ENCODE assay signal across 9 cellular contexts in genomic region chr19:41050426-41050825, GRCh38. TPM values are rescaled to one million over a fixed set of nuclear protein-coding genes. Genes with fewer than 3 reads are reported as not detected.
"Had no signal": no experiment of that assay in that cellular context is flagged by ENCODE, and none has a peak within 500 bp of the region (broad histone marks: within the 10 kb centered on the region; RNA-seq: fewer than 3 reads in every experiment).

No MANE protein-coding gene starts in this region.

- DNase-seq: GDM1, GF-D8 had no signal

- H3K4me3 ChIP-seq: GM12878 had no signal

- ATAC-seq: GM12878 had no signal

- FAIRE-seq: G401.6, GM12878, GM12891, GM12892, GM18507, GM19239 had no signal

RNA-seq across cellular contexts. Expression of gene CYP2A13, which starts 37.8 kb away (rescaled TPM):
- total RNA-seq: G401, GM12878 had no signal

RNA-seq across cellular contexts. Expression of gene CYP2B6, which starts 59.3 kb away (rescaled TPM):
- total RNA-seq: G401 had no signal
